ENCODE assay signal across 22 cellular contexts in the genomic region with DNA sequence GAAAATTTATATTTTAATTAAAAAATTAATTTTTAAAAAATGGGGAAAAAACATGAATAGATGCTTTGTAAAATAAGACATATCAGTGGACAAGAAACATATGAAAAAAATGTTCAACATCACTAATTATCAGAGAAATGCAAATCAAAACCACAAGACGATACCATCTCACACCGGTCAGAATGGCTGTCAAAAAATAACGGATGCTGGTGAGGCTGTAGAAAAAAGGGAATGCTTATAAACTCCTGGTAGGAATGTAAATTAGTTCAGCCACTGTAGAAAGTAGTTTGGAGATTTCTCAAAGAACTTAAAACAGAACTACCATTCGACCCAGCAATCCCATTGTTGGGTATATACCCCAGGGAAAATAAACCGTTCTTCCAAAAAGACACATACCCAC.
A peak's percentile ranks its signal among the peaks of the same experiment; 100 is the strongest.
DNase-seq lines count a peak whose midpoint lies in the region; ATAC-seq, FAIRE-seq and TF ChIP-seq lines count a peak whose summit lies in the region.
"Had no signal": no experiment of that assay in that cellular context is flagged by ENCODE, and none has a peak within 500 bp of the region (broad histone marks: within the 10 kb centered on the region; RNA-seq: fewer than 3 reads in every experiment).

No MANE protein-coding gene starts in this region.

- ATAC-seq in HG03342 (IDR thresholded peaks at IDR 0.05; ENCODE audit: unreplicated experiment): no peak
- ATAC-seq: A549; CD8-positive, alpha-beta T cell had no signal

- no peaks in the 10 kb centered on the region for H3K4me1 ChIP-seq in astrocyte (ENCODE audit: insufficient read depth, low read length)
- no peaks in the 10 kb centered on the region for H3K4me1 ChIP-seq in kidney (ENCODE audit: control insufficient read depth in 1 of 2, insufficient read depth in 1 of 2, low read depth in 1 of 2, low read length in 2 of 2)
- no peaks in the 10 kb centered on the region for H3K4me1 ChIP-seq in smooth muscle cell (ENCODE audit: low read depth)
- H3K4me1 ChIP-seq: A549, Caco-2 had no signal

- H3K4me3 ChIP-seq in astrocyte (ENCODE audit: insufficient read depth, low read depth, low read length) (no peak overlapping the region), kidney (ENCODE audit: low read length in 2 of 2) (no peak overlapping the region), smooth muscle cell (no peak overlapping the region)
- H3K4me3 ChIP-seq: A549; BLaER1 treated with 17β-estradiol and CSF1 and Interleukin-3, amounts not matched to agents 10 nM and 100 nM had no signal

- H4K20me1 ChIP-seq in astrocyte (ENCODE audit: insufficient read depth, low read length) (no peaks in the 10 kb centered on the region), smooth muscle cell (ENCODE audit: low read depth) (no peaks in the 10 kb centered on the region)

- peak; percentile 12 for DNase-seq in EH (ENCODE audit: low read depth)
- DNase-seq in astrocyte (ENCODE audit: low read depth): peak; percentile 20
- DNase-seq in kidney: no peak
- no peak for DNase-seq in smooth muscle cell (lab: John Stamatoyannopoulos, UW; ENCODE audit: unreplicated experiment)
- no peak for DNase-seq in NCI-H2107 (lab: John Stamatoyannopoulos, UW)
- DNase-seq in activated effector memory CD4-positive, alpha-beta T cell treated with Interleukin-2 at 50 U/mL for 16 hours: no peak
- DNase-seq: AML-193; Caco-2; Calu3; CD4-positive, alpha-beta T cell; CD8-positive, alpha-beta T cell; DND-41; GF-D8 had no signal

- H3K36me3 ChIP-seq in astrocyte (ENCODE audit: insufficient read depth, low read length) (peaks cover 21% of the 10 kb centered on the region), kidney (ENCODE audit: control insufficient read depth in 1 of 2, insufficient read depth in 2 of 2, low read length in 2 of 2) (peaks cover 17 to 54% of the 10 kb centered on the region in 2 donors), smooth muscle cell (ENCODE audit: low read depth) (peaks cover 26% of the 10 kb centered on the region)

- H3K27me3 ChIP-seq in astrocyte (ENCODE audit: insufficient read depth, low read length): no peaks in the 10 kb centered on the region
- no peaks in the 10 kb centered on the region for H3K27me3 ChIP-seq in smooth muscle cell (ENCODE audit: low read depth)
- H3K27me3 ChIP-seq: BLaER1 treated with 17β-estradiol and CSF1 and Interleukin-3, amounts not matched to agents 10 nM and 100 nM had no signal

- no peak overlapping the region for H3K27ac Mint-ChIP-seq in astrocyte (ENCODE audit: unreplicated experiment)
- H3K27ac Mint-ChIP-seq: B cell; CD4-positive, alpha-beta T cell; CD8-positive, alpha-beta T cell had no signal

- H3K36me3 Mint-ChIP-seq in astrocyte (ENCODE audit: low read depth, unreplicated experiment): peaks cover 12% of the 10 kb centered on the region

- no peak overlapping the region for H3K4me3 Mint-ChIP-seq in astrocyte (ENCODE audit: unreplicated experiment)
- H3K4me3 Mint-ChIP-seq: B cell; CD4-positive, alpha-beta T cell; CD8-positive, alpha-beta T cell had no signal

- TF ChIP-seq CTCF in astrocyte (IDR thresholded peaks at IDR 0.05; ENCODE audit: insufficient read depth, low read depth, low read length): no peak
- TF ChIP-seq CTCF in kidney (IDR thresholded peaks at IDR 0.05; ENCODE audit: borderline replicate concordance, extremely low read depth, insufficient read depth): no peak
- no peak for TF ChIP-seq CTCF in smooth muscle cell (IDR thresholded peaks at IDR 0.05; ENCODE audit: borderline replicate concordance, insufficient read depth, poor library complexity, severe bottlenecking)

- H3K4me2 ChIP-seq in astrocyte (ENCODE audit: low read length) (no peak overlapping the region), smooth muscle cell (peak overlapping the region; percentile 49)
- H3K4me2 ChIP-seq: A549; BLaER1 treated with 17β-estradiol and CSF1 and Interleukin-3, amounts not matched to agents 10 nM and 100 nM had no signal

- H3K27ac ChIP-seq in astrocyte (ENCODE audit: low read depth, low read length) (no peak overlapping the region), kidney (ENCODE audit: low read depth in 2 of 2, low read length in 2 of 2) (no peak overlapping the region), smooth muscle cell (ENCODE audit: low read depth) (no peak overlapping the region)
- H3K27ac ChIP-seq: 22Rv1; A549; BLaER1 treated with 17β-estradiol and CSF1 and Interleukin-3, amounts not matched to agents 10 nM and 100 nM; C4-2B had no signal

- no peak overlapping the region for H3K9ac ChIP-seq in astrocyte (ENCODE audit: low read length)
- H3K9ac ChIP-seq in kidney (ENCODE audit: low read length in 2 of 2): no peak overlapping the region
- no peak overlapping the region for H3K9ac ChIP-seq in smooth muscle cell (ENCODE audit: low read depth)
- H3K9ac ChIP-seq: BLaER1 treated with 17β-estradiol and CSF1 and Interleukin-3, amounts not matched to agents 10 nM and 100 nM had no signal

- no peak overlapping the region for H2AFZ ChIP-seq in astrocyte (ENCODE audit: low read depth, low read length)
- no peak overlapping the region for H2AFZ ChIP-seq in smooth muscle cell (ENCODE audit: low read depth)

- H3K9me3 ChIP-seq in astrocyte (ENCODE audit: insufficient read depth, low read depth, low read length) (no peaks in the 10 kb centered on the region), kidney (ENCODE audit: control insufficient read depth in 1 of 2, low read length in 2 of 2) (no peaks in the 10 kb centered on the region), smooth muscle cell (replicated peaks; ENCODE audit: low read depth) (no peaks in the 10 kb centered on the region)
- H3K9me3 ChIP-seq: A549, Caco-2 had no signal

- intact Hi-C loops in kidney (cut with DNase I): no loop called here

- H3K27me3 Mint-ChIP-seq in astrocyte (ENCODE audit: low read depth, unreplicated experiment): no peaks in the 10 kb centered on the region
- H3K27me3 Mint-ChIP-seq: B cell; CD4-positive, alpha-beta T cell had no signal

- H3K79me2 ChIP-seq in astrocyte (ENCODE audit: insufficient read depth, low read length) (no peaks in the 10 kb centered on the region), smooth muscle cell (ENCODE audit: low read depth) (no peaks in the 10 kb centered on the region)

- FAIRE-seq in astrocyte (lab: Jason Lieb, UNC) (no peak), kidney (lab: Jason Lieb, UNC) (peak; percentile 32)
- FAIRE-seq: A549, D721Med, GM12892, GM18507 had no signal

- H3K9me3 Mint-ChIP-seq in astrocyte (ENCODE audit: unreplicated experiment): no peaks in the 10 kb centered on the region
- H3K9me3 Mint-ChIP-seq: CD4-positive, alpha-beta T cell; CD8-positive, alpha-beta T cell had no signal

- peaks cover 4% of the 10 kb centered on the region for H3F3A ChIP-seq in smooth muscle cell (ENCODE audit: low read depth)

- 87% methylated on average over 5 of the region's 5 CpGs for WGBS in smooth muscle cell (ENCODE audit: low lambda C conversion rate)

- H3K4me1 Mint-ChIP-seq in astrocyte (ENCODE audit: low read depth, unreplicated experiment): peaks cover 8% of the 10 kb centered on the region

Comparison
In these comparisons a context has a peak if more than half of its experiments do, and no peak if none do; other contexts are left out.
1. DNase-seq: peak in EH (single experiment) and astrocyte (single experiment); none in kidney (single experiment), smooth muscle cell (single experiment), NCI-H2107 (single experiment) and activated effector memory CD4-positive, alpha-beta T cell treated with Interleukin-2 at 50 U/mL for 16 hours (single experiment).